Comparison of ENCODE assay signal across 1 cellular context in genomic region chr5:1209552-1209852, GRCh38.
TF ChIP-seq lines count a peak whose summit lies in the region.

No MANE protein-coding gene starts in this region.

TF ChIP-seq in HEK293, 187 proteins besides CTCF, POLR2A, EP300 and RAD21 (continued from another document):
- TF ChIP-seq, protein P1, sequence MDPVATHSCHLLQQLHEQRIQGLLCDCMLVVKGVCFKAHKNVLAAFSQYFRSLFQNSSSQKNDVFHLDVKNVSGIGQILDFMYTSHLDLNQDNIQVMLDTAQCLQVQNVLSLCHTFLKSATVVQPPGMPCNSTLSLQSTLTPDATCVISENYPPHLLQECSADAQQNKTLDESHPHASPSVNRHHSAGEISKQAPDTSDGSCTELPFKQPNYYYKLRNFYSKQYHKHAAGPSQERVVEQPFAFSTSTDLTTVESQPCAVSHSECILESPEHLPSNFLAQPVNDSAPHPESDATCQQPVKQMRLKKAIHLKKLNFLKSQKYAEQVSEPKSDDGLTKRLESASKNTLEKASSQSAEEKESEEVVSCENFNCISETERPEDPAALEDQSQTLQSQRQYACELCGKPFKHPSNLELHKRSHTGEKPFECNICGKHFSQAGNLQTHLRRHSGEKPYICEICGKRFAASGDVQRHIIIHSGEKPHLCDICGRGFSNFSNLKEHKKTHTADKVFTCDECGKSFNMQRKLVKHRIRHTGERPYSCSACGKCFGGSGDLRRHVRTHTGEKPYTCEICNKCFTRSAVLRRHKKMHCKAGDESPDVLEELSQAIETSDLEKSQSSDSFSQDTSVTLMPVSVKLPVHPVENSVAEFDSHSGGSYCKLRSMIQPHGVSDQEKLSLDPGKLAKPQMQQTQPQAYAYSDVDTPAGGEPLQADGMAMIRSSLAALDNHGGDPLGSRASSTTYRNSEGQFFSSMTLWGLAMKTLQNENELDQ (tag by site-specific recombination; IDR thresholded peaks at IDR 0.05; ENCODE audit: low read depth): no peak
- TF ChIP-seq ZNF398 (tag by site-specific recombination; IDR thresholded peaks at IDR 0.05): peak; percentile 13; the same call in 1 of the 2 replicates
- peak; percentile 71 for TF ChIP-seq ZNF596 (tag by site-specific recombination; IDR thresholded peaks at IDR 0.05)
- no peak for TF ChIP-seq ZNF132 (tag by site-specific recombination; IDR thresholded peaks at IDR 0.05; ENCODE audit: borderline replicate concordance)
- TF ChIP-seq ZNF677 (tag by site-specific recombination; IDR thresholded peaks at IDR 0.05): no peak
- TF ChIP-seq ZBTB1 (tag by site-specific recombination; IDR thresholded peaks at IDR 0.05): no peak
- TF ChIP-seq ZNF10 (tag by site-specific recombination; IDR thresholded peaks at IDR 0.05): no peak
- no peak for TF ChIP-seq ZNF704 (tag by site-specific recombination; IDR thresholded peaks at IDR 0.05)
- TF ChIP-seq ZNF621 (tag by site-specific recombination; IDR thresholded peaks at IDR 0.05): no peak
- TF ChIP-seq ZBTB8A (tag by site-specific recombination; IDR thresholded peaks at IDR 0.05): no peak
